Comparison of ENCODE assay signal across 27 cellular contexts in the genomic region with DNA sequence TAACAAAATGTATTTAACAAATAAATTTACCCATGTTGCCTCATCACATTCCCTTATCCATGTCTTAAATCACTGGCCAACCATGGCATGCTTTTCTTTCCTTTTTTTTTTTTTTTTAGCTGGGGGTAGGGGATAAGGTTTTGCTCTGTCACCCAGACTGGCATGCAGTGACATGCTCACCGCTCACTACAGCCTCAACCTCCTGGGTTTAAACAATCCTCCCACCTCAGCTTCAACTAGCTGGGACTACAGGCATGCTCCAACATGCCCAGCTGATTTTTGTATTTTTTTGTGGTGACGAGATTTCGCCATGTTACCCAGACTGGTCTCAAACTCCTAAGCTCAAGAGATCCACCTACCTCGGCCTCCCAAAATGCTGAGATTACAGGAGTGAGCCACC.
"Had no signal": no experiment of that assay in that cellular context is flagged by ENCODE, and none has a peak within 500 bp of the region (broad histone marks: within the 10 kb centered on the region; RNA-seq: fewer than 3 reads in every experiment).

No MANE protein-coding gene starts in this region.

- H3K4me3 ChIP-seq: dorsolateral prefrontal cortex, gastrocnemius medialis, lung, mucosa of descending colon, pancreas, right lobe of liver, stomach, testis, tibial artery had no signal

- H3K27me3 Mint-ChIP-seq: naive B cell; natural killer cell treated with Interleukin-12 subunit alpha and Interleukin-12 subunit beta and Interleukin-15 and Interleukin-18, amount 100 ng/mL, for 72 hours; type B pancreatic cell had no signal

- H3K36me3 ChIP-seq: gastrocnemius medialis, neutrophil, pancreas, right lobe of liver, stomach, tibial artery had no signal

- H3K27me3 ChIP-seq: gastrocnemius medialis, neutrophil, pancreas, right lobe of liver, stomach, testis, tibial artery had no signal

- H3K4me1 ChIP-seq: gastrocnemius medialis, pancreas, right lobe of liver, stomach, testis, tibial artery had no signal

- H3K9me3 Mint-ChIP-seq: neural crest cell; stimulated activated effector memory CD8-positive, alpha-beta T cell treated with anti-CD3 and anti-CD28 coated beads, Interleukin-12 subunit alpha, Interleukin-12 subunit beta, amount 100 ng/mL, for 72 hours had no signal

- H3K27ac Mint-ChIP-seq: mesothelial cell of epicardium; naive B cell; natural killer cell treated with Interleukin-12 subunit alpha and Interleukin-12 subunit beta and Interleukin-15 and Interleukin-18, amount 100 ng/mL, for 72 hours; stimulated activated effector memory CD8-positive, alpha-beta T cell treated with anti-CD3 and anti-CD28 coated beads, Interleukin-12 subunit alpha, Interleukin-12 subunit beta, amount 100 ng/mL, for 72 hours; type B pancreatic cell had no signal

- H3K27ac ChIP-seq: dorsolateral prefrontal cortex, gastrocnemius medialis, neutrophil, pancreas, right lobe of liver, stomach, testis, tibial artery had no signal

- DNase-seq: dorsolateral prefrontal cortex; effector CD4-positive, alpha-beta T cell; erythroblast; gastrocnemius medialis; head of caudate nucleus; kidney; mesenchymal stem cell; mucosa of descending colon; naive B cell; pancreas; right lobe of liver; small intestine; stimulated activated CD4-positive, alpha-beta T cell treated with anti-CD3 and anti-CD28 coated beads, Interleukin-12 subunit alpha, Interleukin-12 subunit beta, amount 100 ng/mL, for 4 hours; stimulated activated CD4-positive, alpha-beta T cell treated with anti-CD3 and anti-CD28 coated beads, Interleukin-2, amount 100 ng/mL, for 24 hours; stimulated activated CD4-positive, alpha-beta T cell treated with anti-CD3 and anti-CD28 coated beads, Interleukin-4, amount 100 ng/mL, for 24 hours; stimulated activated naive CD4-positive, alpha-beta T cell treated with Interleukin-2 at 50 U/mL for 16 hours; stomach; testis; tibial artery had no signal

- H3K4me3 Mint-ChIP-seq: mesothelial cell of epicardium; naive B cell; natural killer cell treated with Interleukin-12 subunit alpha and Interleukin-12 subunit beta and Interleukin-15 and Interleukin-18, amount 100 ng/mL, for 72 hours; neural crest cell; stimulated activated effector memory CD8-positive, alpha-beta T cell treated with anti-CD3 and anti-CD28 coated beads, Interleukin-12 subunit alpha, Interleukin-12 subunit beta, amount 100 ng/mL, for 72 hours; type B pancreatic cell had no signal

- H3K4me1 Mint-ChIP-seq: mesothelial cell of epicardium; naive B cell; neural crest cell; stimulated activated effector memory CD8-positive, alpha-beta T cell treated with anti-CD3 and anti-CD28 coated beads, Interleukin-12 subunit alpha, Interleukin-12 subunit beta, amount 100 ng/mL, for 72 hours had no signal

- H3K9me3 ChIP-seq: gastrocnemius medialis, mucosa of descending colon, neutrophil, pancreas, right lobe of liver, testis, tibial artery had no signal

- H3K36me3 Mint-ChIP-seq: mesothelial cell of epicardium; naive B cell; natural killer cell treated with Interleukin-12 subunit alpha and Interleukin-12 subunit beta and Interleukin-15 and Interleukin-18, amount 100 ng/mL, for 72 hours; stimulated activated effector memory CD8-positive, alpha-beta T cell treated with anti-CD3 and anti-CD28 coated beads, Interleukin-12 subunit alpha, Interleukin-12 subunit beta, amount 100 ng/mL, for 72 hours; type B pancreatic cell had no signal

- ATAC-seq: gastrocnemius medialis; left lobe of liver; mucosa of descending colon; natural killer cell treated with Interleukin-12 subunit alpha and Interleukin-12 subunit beta and Interleukin-15 and Interleukin-18, amount 100 ng/mL, for 72 hours; pancreas; right lobe of liver; stimulated activated effector memory CD8-positive, alpha-beta T cell treated with anti-CD3 and anti-CD28 coated beads, Interleukin-12 subunit alpha, Interleukin-12 subunit beta, amount 100 ng/mL, for 72 hours had no signal
